ENCODE assay signal across 8 cellular contexts in genomic region chr2:225002656-225003045, GRCh38. TPM values are rescaled to one million over a fixed set of nuclear protein-coding genes. Genes with fewer than 3 reads are reported as not detected.
DNase-seq lines count a peak whose midpoint lies in the region; ATAC-seq and TF ChIP-seq lines count a peak whose summit lies in the region.

No MANE protein-coding gene starts in this region.

- peak; percentile 95 for ATAC-seq in HG02759 (IDR thresholded peaks at IDR 0.05; ENCODE audit: unreplicated experiment)
- ATAC-seq in foreskin keratinocyte, result no peak

- H3K27ac ChIP-seq in foreskin keratinocyte, result no peak overlapping the region

- peak; percentile 9 for TF ChIP-seq CTCF in foreskin keratinocyte (conservative IDR thresholded peaks at IDR 0.05)

- H3K27me3 ChIP-seq in foreskin keratinocyte, result no peaks in the 10 kb centered on the region

- peak; percentile 49 for DNase-seq in activated CD8-positive, alpha-beta memory T cell treated with anti-CD3 and anti-CD28 coated beads, Interleukin-2, amount 50 U/mL, for 4 hours
- DNase-seq in activated CD8-positive, alpha-beta memory T cell treated with anti-CD3 and anti-CD28 coated beads, Interleukin-2, amount 50 U/mL, for 48 hours, result no peak
- peak; percentile 9 for DNase-seq in NCI-H774 (lab: John Stamatoyannopoulos, UW)
- DNase-seq in foreskin keratinocyte, result no peak
- DNase-seq in C1 segment of cervical spinal cord (lab: John Stamatoyannopoulos, UW), result no peak
- DNase-seq in NCI-H128 (lab: John Stamatoyannopoulos, UW; ENCODE audit: unreplicated experiment), result no peak
- no peak for DNase-seq in NK-92 treated with Interleukin-12 subunit alpha and Interleukin-12 subunit beta, amount 100 ng/mL, for 24 hours (lab: John Stamatoyannopoulos, UW)

- H3K4me1 ChIP-seq in foreskin keratinocyte, result peaks cover 6% of the 10 kb centered on the region

RNA-seq across cellular contexts. Expression of gene DOCK10, which starts 39.6 kb away (rescaled TPM):
- total RNA-seq in foreskin keratinocyte, result 8.7 and 9.8 TPM in 2 replicates
- polyA plus RNA-seq in foreskin keratinocyte, result 1.9 and 2.3 TPM in 2 replicates

Comparison
In these comparisons a context has a peak if more than half of its experiments do, and no peak if none do; other contexts are left out.
1. DNase-seq: peak in activated CD8-positive, alpha-beta memory T cell treated with anti-CD3 and anti-CD28 coated beads, Interleukin-2, amount 50 U/mL, for 4 hours (single experiment) and NCI-H774 (single experiment); none in activated CD8-positive, alpha-beta memory T cell treated with anti-CD3 and anti-CD28 coated beads, Interleukin-2, amount 50 U/mL, for 48 hours (single experiment), foreskin keratinocyte (0 of 2), C1 segment of cervical spinal cord (0 of 14), NCI-H128 (single experiment) and NK-92 treated with Interleukin-12 subunit alpha and Interleukin-12 subunit beta, amount 100 ng/mL, for 24 hours (single experiment).